Comparison of ENCODE assay signal across 8 cellular contexts in genomic region chr11:20609727-20610707, GRCh38. TPM values are rescaled to one million over a fixed set of nuclear protein-coding genes. Genes with fewer than 3 reads are reported as not detected.
DNase-seq lines count a peak whose midpoint lies in the region; ATAC-seq and TF ChIP-seq lines count a peak whose summit lies in the region.

No MANE protein-coding gene starts in this region.

- peaks cover 9% of the 10 kb centered on the region for H3K4me1 Mint-ChIP-seq in Caco-2 (ENCODE audit: low read depth, unreplicated experiment)
- H3K4me1 Mint-ChIP-seq in activated CD4-positive, alpha-beta memory T cell treated with anti-CD3 and anti-CD28 coated beads, Interleukin-2, amount 10 ng/mL, durations not matched to agents 7 days and 5 days = peaks cover 6% of the 10 kb centered on the region
- peaks cover 6 to 7% of the 10 kb centered on the region in 2 donors for H3K4me1 Mint-ChIP-seq in effector memory CD8-positive, alpha-beta T cell (ENCODE audit: low read depth in 2 of 2)
- H3K4me1 Mint-ChIP-seq in stimulated activated effector memory CD8-positive, alpha-beta T cell treated with anti-CD3 and anti-CD28 coated beads, Interleukin-12 subunit alpha, Interleukin-12 subunit beta, amount 100 ng/mL, for 72 hours = peaks cover 9% of the 10 kb centered on the region

- no peaks in the 10 kb centered on the region for H3K9me3 ChIP-seq in Caco-2

- H3K27me3 Mint-ChIP-seq in Caco-2 (ENCODE audit: insufficient read depth, unreplicated experiment) = peaks cover 23% of the 10 kb centered on the region
- H3K27me3 Mint-ChIP-seq in activated CD4-positive, alpha-beta memory T cell treated with anti-CD3 and anti-CD28 coated beads, Interleukin-2, amount 10 ng/mL, durations not matched to agents 7 days and 5 days = peaks cover 64% of the 10 kb centered on the region
- H3K27me3 Mint-ChIP-seq in effector memory CD8-positive, alpha-beta T cell = peaks cover 57 to 80% of the 10 kb centered on the region in 2 donors

- H3K27ac Mint-ChIP-seq in Caco-2 (ENCODE audit: unreplicated experiment) = no peak overlapping the region
- no peak overlapping the region for H3K27ac Mint-ChIP-seq in activated CD4-positive, alpha-beta memory T cell treated with anti-CD3 and anti-CD28 coated beads, Interleukin-2, amount 10 ng/mL, durations not matched to agents 7 days and 5 days
- H3K27ac Mint-ChIP-seq in effector memory CD8-positive, alpha-beta T cell = no peak overlapping the region
- no peak overlapping the region for H3K27ac Mint-ChIP-seq in stimulated activated effector memory CD8-positive, alpha-beta T cell treated with anti-CD3 and anti-CD28 coated beads, Interleukin-12 subunit alpha, Interleukin-12 subunit beta, amount 100 ng/mL, for 72 hours

- H3K27me3 ChIP-seq in Caco-2 (replicated peaks; ENCODE audit: control insufficient read depth, insufficient read depth, low read length) = no peaks in the 10 kb centered on the region

- 0 out of 2 replicates have a peak, but pooled peaks cover 3% of the 10 kb centered on the region for H3K4me1 ChIP-seq in Caco-2

- DNase-seq in Caco-2 (peak; percentile 80 to 91), NCI-H748 (lab: John Stamatoyannopoulos, UW; ENCODE audit: unreplicated experiment) (peak; percentile 94), midbrain (lab: John Stamatoyannopoulos, UW) (peak; percentile 78)
- DNase-seq in activated CD4-positive, alpha-beta memory T cell treated with anti-CD3 and anti-CD28 coated beads, Interleukin-2, amount 10 ng/mL, durations not matched to agents 7 days and 5 days = peak; percentile 62
- peak; percentile 3 to 42 (median 23) for DNase-seq in effector memory CD8-positive, alpha-beta T cell
- DNase-seq in stimulated activated effector memory CD8-positive, alpha-beta T cell treated with anti-CD3 and anti-CD28 coated beads, Interleukin-12 subunit alpha, Interleukin-12 subunit beta, amount 100 ng/mL, for 72 hours (ENCODE audit: low spot score in 2 of 2) = peak; percentile 58 to 79

- peak overlapping the region; percentile 57 for H3K4me3 Mint-ChIP-seq in Caco-2 (ENCODE audit: unreplicated experiment)
- peak overlapping the region; percentile 43 for H3K4me3 Mint-ChIP-seq in activated CD4-positive, alpha-beta memory T cell treated with anti-CD3 and anti-CD28 coated beads, Interleukin-2, amount 10 ng/mL, durations not matched to agents 7 days and 5 days
- peak overlapping the region; percentile 52 to 57 for H3K4me3 Mint-ChIP-seq in effector memory CD8-positive, alpha-beta T cell
- peak overlapping the region; percentile 43 for H3K4me3 Mint-ChIP-seq in stimulated activated effector memory CD8-positive, alpha-beta T cell treated with anti-CD3 and anti-CD28 coated beads, Interleukin-12 subunit alpha, Interleukin-12 subunit beta, amount 100 ng/mL, for 72 hours

- H3K36me3 Mint-ChIP-seq in Caco-2 (ENCODE audit: insufficient read depth, unreplicated experiment) = no peaks in the 10 kb centered on the region
- no peaks in the 10 kb centered on the region for H3K36me3 Mint-ChIP-seq in activated CD4-positive, alpha-beta memory T cell treated with anti-CD3 and anti-CD28 coated beads, Interleukin-2, amount 10 ng/mL, durations not matched to agents 7 days and 5 days (ENCODE audit: low read depth)
- no peaks in the 10 kb centered on the region for H3K36me3 Mint-ChIP-seq in effector memory CD8-positive, alpha-beta T cell (ENCODE audit: insufficient read depth)
- H3K36me3 Mint-ChIP-seq in stimulated activated effector memory CD8-positive, alpha-beta T cell treated with anti-CD3 and anti-CD28 coated beads, Interleukin-12 subunit alpha, Interleukin-12 subunit beta, amount 100 ng/mL, for 72 hours = peaks cover 6% of the 10 kb centered on the region

- peak; percentile 98 for ATAC-seq in GM19467 (IDR thresholded peaks at IDR 0.05; ENCODE audit: unreplicated experiment)
- peak; percentile 98 for ATAC-seq in HG03558 (IDR thresholded peaks at IDR 0.05; ENCODE audit: extremely low read depth, unreplicated experiment)
- ATAC-seq in effector memory CD8-positive, alpha-beta T cell (replicated peaks) = peak; percentile 61
- ATAC-seq in stimulated activated effector memory CD8-positive, alpha-beta T cell treated with anti-CD3 and anti-CD28 coated beads, Interleukin-12 subunit alpha, Interleukin-12 subunit beta, amount 100 ng/mL, for 72 hours = peak; percentile 75

- H3K36me3 ChIP-seq in Caco-2 (ENCODE audit: control insufficient read depth, insufficient read depth, low read length) = no peaks in the 10 kb centered on the region

- CTCF ChIA-PET in Caco-2 (lab: Charles Lee) = interaction anchor here (0.5 to 1.0 kb wide), 10 partner anchors 14 to 482 kb away, joined by 3 to 11 read pairs (median 4); no protein-coding TSS in a partner anchor
- CTCF ChIA-PET in activated CD4-positive, alpha-beta memory T cell treated with anti-CD3 and anti-CD28 coated beads, Interleukin-2, amount 10 ng/mL, durations not matched to agents 7 days and 5 days (lab: Charles Lee) = interaction anchor here (0.5 to 2.8 kb wide), 10 partner anchors 9 to 482 kb away, joined by 3 to 15 read pairs (median 4); no protein-coding TSS in a partner anchor

- intact Hi-C loops in Caco-2 (cut with micrococcal nuclease; ENCODE audit: unreplicated experiment) = loop anchor here (1.0 to 5.0 kb wide), 6 partner anchors 78 to 482 kb away; partner anchors contain the start of gene PRMT3

- no peaks in the 10 kb centered on the region for H3K9me3 Mint-ChIP-seq in Caco-2 (ENCODE audit: unreplicated experiment)
- no peaks in the 10 kb centered on the region for H3K9me3 Mint-ChIP-seq in activated CD4-positive, alpha-beta memory T cell treated with anti-CD3 and anti-CD28 coated beads, Interleukin-2, amount 10 ng/mL, durations not matched to agents 7 days and 5 days
- no peaks in the 10 kb centered on the region for H3K9me3 Mint-ChIP-seq in effector memory CD8-positive, alpha-beta T cell
- no peaks in the 10 kb centered on the region for H3K9me3 Mint-ChIP-seq in stimulated activated effector memory CD8-positive, alpha-beta T cell treated with anti-CD3 and anti-CD28 coated beads, Interleukin-12 subunit alpha, Interleukin-12 subunit beta, amount 100 ng/mL, for 72 hours

- POLR2A ChIA-PET in Caco-2 (lab: Charles Lee) = no interaction called here
- POLR2A ChIA-PET in activated CD4-positive, alpha-beta memory T cell treated with anti-CD3 and anti-CD28 coated beads, Interleukin-2, amount 10 ng/mL, durations not matched to agents 7 days and 5 days (lab: Charles Lee) = no interaction called here

- H3K4me3 ChIP-seq in Caco-2 (ENCODE audit: low read depth, low read length) = no peak overlapping the region

- no TSS peak for BruUV-seq in Caco-2 (replicated peaks; lab: Mats Ljungman, UMichigan)

- TF ChIP-seq CTCF in Caco-2 (IDR thresholded peaks at IDR 0.05; ENCODE audit: insufficient read depth in 1 of 2, low read depth in 1 of 2, low read length in 1 of 2, severe bottlenecking in 1 of 2, unreplicated experiment in 1 of 2) = peak; percentile 92 to 97

RNA-seq across cellular contexts. Expression of gene SLC6A5, which starts 10.6 kb away (rescaled TPM):
- total RNA-seq in Caco-2 (2022) = not detected in 2 replicates
- not detected for total RNA-seq in activated CD4-positive, alpha-beta memory T cell treated with anti-CD3 and anti-CD28 coated beads, Interleukin-2, amount 10 ng/mL, durations not matched to agents 7 days and 5 days

RNA-seq across cellular contexts. Expression of gene NELL1, which starts 59.4 kb away (rescaled TPM):
- not detected in 2 replicates for total RNA-seq in Caco-2 (2022)
- not detected for total RNA-seq in activated CD4-positive, alpha-beta memory T cell treated with anti-CD3 and anti-CD28 coated beads, Interleukin-2, amount 10 ng/mL, durations not matched to agents 7 days and 5 days

Comparison
In these comparisons a context has a peak if more than half of its experiments do, and no peak if none do; other contexts are left out.
1. DNase-seq: peak in every context shown above with its lines; median percentile 94 in NCI-H748; 86 in Caco-2; 78 in midbrain; 68 in stimulated activated effector memory CD8-positive, alpha-beta T cell treated with anti-CD3 and anti-CD28 coated beads, Interleukin-12 subunit alpha, Interleukin-12 subunit beta, amount 100 ng/mL, for 72 hours; 62 in activated CD4-positive, alpha-beta memory T cell treated with anti-CD3 and anti-CD28 coated beads, Interleukin-2, amount 10 ng/mL, durations not matched to agents 7 days and 5 days; 23 in effector memory CD8-positive, alpha-beta T cell.